Comparison of ENCODE assay signal across 25 cellular contexts in genomic region chr6:17297261-17298080, GRCh38. TPM values are rescaled to one million over a fixed set of nuclear protein-coding genes. Genes with fewer than 3 reads are reported as not detected.
DNase-seq lines count a peak whose midpoint lies in the region; ATAC-seq, FAIRE-seq and TF ChIP-seq lines count a peak whose summit lies in the region.
"Had no signal": no experiment of that assay in that cellular context is flagged by ENCODE, and none has a peak within 500 bp of the region (broad histone marks: within the 10 kb centered on the region; RNA-seq: fewer than 3 reads in every experiment).

No MANE protein-coding gene starts in this region.

- ATAC-seq in heart right ventricle: peak in 3 of 8 donors; percentile 28 to 72 (median 47)
- no peak for ATAC-seq in right cardiac atrium
- ATAC-seq: activated T-cell treated with anti-CD3 and anti-CD28 coated beads, Interleukin-2, amount 50 U/mL, for 4 hours; body of pancreas had no signal

- no peak for FAIRE-seq in small intestine (lab: Jason Lieb, UNC)
- FAIRE-seq: GM12892 had no signal

- TF ChIP-seq CTCF in heart right ventricle (IDR thresholded peaks at IDR 0.05) (no peak), esophagus muscularis mucosa (IDR thresholded peaks at IDR 0.05) (no peak), tibial artery (IDR thresholded peaks at IDR 0.05) (no peak)

- H3K4me1 ChIP-seq in heart right ventricle (peaks cover 0 to 34% (median 8%) of the 10 kb centered on the region in 9 donors), right cardiac atrium (ENCODE audit: control insufficient read depth, insufficient read depth, low read length) (peaks cover 1% of the 10 kb centered on the region), esophagus muscularis mucosa (peaks cover 0 to 14% (median 12%) of the 10 kb centered on the region in 4 donors), tibial artery (peaks cover 0 to 9% (median 0%) of the 10 kb centered on the region in 4 donors), small intestine (ENCODE audit: control insufficient read depth in 2 of 2, insufficient read depth in 1 of 2, low read depth in 1 of 2, low read length in 1 of 2) (no peaks in the 10 kb centered on the region)
- H3K4me1 ChIP-seq: body of pancreas, SJSA1 had no signal

- intact Hi-C loops in heart right ventricle (cut with DNase I): loop anchor here in 3 of 10 donors (5.0 to 10.0 kb wide), 2 partner anchors 97 to 175 kb away; partner anchors contain the start of gene CAP2 (in 2 of the 3)
- intact Hi-C loops in right cardiac atrium (cut with DNase I): no loop called here
- intact Hi-C loops in esophagus muscularis mucosa (cut with DNase I): no loop called here
- intact Hi-C loops in tibial artery (cut with DNase I; ENCODE audit: low total_unique reads): no loop called here

- H3K36me3 ChIP-seq in heart right ventricle (peaks cover 0 to 20% (median 0%) of the 10 kb centered on the region in 9 donors), esophagus muscularis mucosa (peaks cover 0 to 13% (median 1%) of the 10 kb centered on the region in 4 donors), tibial artery (no peaks in the 10 kb centered on the region), small intestine (ENCODE audit: control insufficient read depth in 2 of 2, insufficient read depth in 2 of 2, low read length in 2 of 2) (no peaks in the 10 kb centered on the region)

- TF ChIP-seq EP300 in esophagus muscularis mucosa (IDR thresholded peaks at IDR 0.05): no peak

- no peak for TF ChIP-seq POLR2A in esophagus muscularis mucosa (IDR thresholded peaks at IDR 0.05; ENCODE audit: low read depth)

- H3K27me3 ChIP-seq in heart right ventricle (no peaks in the 10 kb centered on the region), right cardiac atrium (ENCODE audit: control insufficient read depth, insufficient read depth) (no peaks in the 10 kb centered on the region), esophagus muscularis mucosa (no peaks in the 10 kb centered on the region), tibial artery (no peaks in the 10 kb centered on the region), small intestine (ENCODE audit: control insufficient read depth in 2 of 2, insufficient read depth in 2 of 2, low read length in 2 of 2) (no peaks in the 10 kb centered on the region)
- H3K27me3 ChIP-seq: body of pancreas, SJSA1 had no signal

- H3K9me3 ChIP-seq in heart right ventricle (no peaks in the 10 kb centered on the region), right cardiac atrium (ENCODE audit: control insufficient read depth, low read length) (no peaks in the 10 kb centered on the region), esophagus muscularis mucosa (no peaks in the 10 kb centered on the region), tibial artery (no peaks in the 10 kb centered on the region), small intestine (ENCODE audit: control insufficient read depth, low read depth) (no peaks in the 10 kb centered on the region)
- H3K9me3 ChIP-seq: body of pancreas, SJSA1 had no signal

- peak overlapping the region in 8 of 10 donors; percentile 4 to 55 (median 28) for H3K27ac ChIP-seq in heart right ventricle
- H3K27ac ChIP-seq in right cardiac atrium (ENCODE audit: low read length): no peak overlapping the region
- peak overlapping the region in 3 of 4 donors; percentile 2 to 55 (median 44) for H3K27ac ChIP-seq in esophagus muscularis mucosa (replicated peaks in 1 of 4)
- H3K27ac ChIP-seq in tibial artery: peak overlapping the region; percentile 42 to 56
- no peak overlapping the region for H3K27ac ChIP-seq in small intestine (ENCODE audit: low read depth in 1 of 2, low read length in 1 of 2)
- H3K27ac ChIP-seq: body of pancreas, SJSA1 had no signal

- 47% methylated on average over 3 of the region's 3 CpGs for WGBS in heart right ventricle, 2 donors
- 47% methylated on average over 3 of the region's 3 CpGs for WGBS in right cardiac atrium
- 54% methylated on average over 3 of the region's 3 CpGs for WGBS in esophagus muscularis mucosa
- 65 to 75% (median 68%) methylated on average over 3 of the region's 3 CpGs for WGBS in small intestine, 3 donors

- DNase-seq in heart right ventricle (no peak), right cardiac atrium (no peak), esophagus muscularis mucosa (ENCODE audit: extremely low spot score) (no peak), myocyte (ENCODE audit: low read depth) (peak; percentile 61), tibial artery (no peak), small intestine (no peak), germinal center (ENCODE audit: low spot score) (no peak)
- no peak for DNase-seq in activated CD4-positive, alpha-beta T cell treated with anti-CD3 and anti-CD28 coated beads for 48 hours
- DNase-seq: activated CD4-positive, CD25-positive, alpha-beta regulatory T cell; activated naive CD4-positive, alpha-beta T cell treated with anti-CD3 and anti-CD28 coated beads, Interleukin-2, amount 50 U/mL, for 16 hours; activated T-cell treated with anti-CD3 and anti-CD28 coated beads, Interleukin-2, amount 50 U/mL, for 4 hours; body of pancreas; C1 segment of cervical spinal cord; DMS153; glutamatergic neuron; GOT3; immature natural killer cell; NCI-H1436; OCI-M1; stimulated activated CD4-positive, alpha-beta T cell treated with anti-CD3 and anti-CD28 coated beads, Interleukin-4, amount 100 ng/mL, for 4 hours; T-helper 9 cell had no signal

- H3K4me3 ChIP-seq in heart right ventricle (no peak overlapping the region), right cardiac atrium (ENCODE audit: low read length) (no peak overlapping the region), esophagus muscularis mucosa (no peak overlapping the region), tibial artery (no peak overlapping the region), small intestine (ENCODE audit: low read depth in 1 of 2, low read length in 2 of 2) (no peak overlapping the region)
- H3K4me3 ChIP-seq: body of pancreas, lung, SJSA1, smooth muscle cell had no signal

RNA-seq across cellular contexts. Expression of gene RBM24, which starts 16.3 kb away (rescaled TPM):
- 100 to 1,000 TPM; 149 to 317 (median 194) TPM for total RNA-seq in heart right ventricle
- 100 to 1,000 TPM in 1 of 2 donors, 10 to 100 TPM in 1; 62.4 to 207 TPM for polyA plus RNA-seq in heart right ventricle
- 100 to 1,000 TPM; 162 to 196 (median 178) TPM for total RNA-seq in right cardiac atrium
- 177 TPM for polyA plus RNA-seq in right cardiac atrium
- 10 to 100 TPM; 10.9 to 25.5 (median 20.9) TPM for total RNA-seq in esophagus muscularis mucosa
- total RNA-seq in myocyte: 230 and 289 TPM in 2 replicates
- 60.4 TPM for polyA plus RNA-seq in myocyte (2012)
- polyA plus RNA-seq in small intestine: 1 to 10 TPM in 2 of 3 donors, under 1 TPM in 1; 0.67 to 2.1 (median 1.6) TPM
- total RNA-seq: activated T-cell treated with anti-CD3 and anti-CD28 coated beads, Interleukin-2, amount 50 U/mL, for 4 hours had no signal
- polyA plus RNA-seq: immature natural killer cell had no signal

Comparison
In these comparisons a context has a peak if more than half of its experiments do, and no peak if none do; other contexts are left out.
1. H3K27ac ChIP-seq: peak in heart right ventricle (8 of 10), esophagus muscularis mucosa (3 of 4) and tibial artery (2 of 2); none in right cardiac atrium (single experiment) and small intestine (0 of 2).